ENCODE assay signal across 12 cellular contexts in the genomic region with DNA sequence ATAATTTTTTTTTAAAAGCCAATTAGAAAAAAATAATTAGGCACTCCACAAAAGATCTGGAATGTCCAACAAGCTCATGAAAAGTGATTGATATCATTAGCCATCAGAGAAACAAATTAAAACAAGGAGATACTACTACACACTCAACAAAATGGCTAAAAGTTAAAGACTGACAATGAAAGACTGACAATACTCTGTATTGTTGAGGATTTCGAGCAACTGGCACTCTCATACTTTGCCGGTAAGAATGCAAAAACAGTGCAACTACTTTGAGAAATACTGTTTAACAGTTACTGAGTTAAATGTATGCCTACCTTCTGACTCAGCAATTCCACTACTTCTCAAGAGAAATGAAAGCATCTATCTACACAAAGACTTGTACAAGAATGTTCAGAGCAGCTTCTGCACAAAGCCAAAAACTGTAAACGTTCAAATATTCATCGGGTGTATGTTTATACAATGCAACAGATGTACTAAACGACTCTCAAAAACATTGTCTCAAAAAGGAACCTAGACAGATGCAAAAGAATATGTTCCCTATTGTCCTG. TPM values are rescaled to one million over a fixed set of nuclear protein-coding genes. Genes with fewer than 3 reads are reported as not detected.
DNase-seq lines count a peak whose midpoint lies in the region; ATAC-seq and TF ChIP-seq lines count a peak whose summit lies in the region.
"Had no signal": no experiment of that assay in that cellular context is flagged by ENCODE, and none has a peak within 500 bp of the region (broad histone marks: within the 10 kb centered on the region; RNA-seq: fewer than 3 reads in every experiment).

No MANE protein-coding gene starts in this region.

- peak overlapping the region in 4 of 8 donors; percentile 12 to 73 (median 28) for H3K27ac Mint-ChIP-seq in CD8-positive, alpha-beta memory T cell
- H3K27ac Mint-ChIP-seq in neural crest cell (ENCODE audit: unreplicated experiment): no peak overlapping the region

- H3K4me1 Mint-ChIP-seq in CD8-positive, alpha-beta memory T cell: peaks cover 27 to 46% (median 42%) of the 10 kb centered on the region in 3 donors
- peaks cover 33% of the 10 kb centered on the region for H3K4me1 Mint-ChIP-seq in neural crest cell

- no peak for TF ChIP-seq POLR2A in NB4 (IDR thresholded peaks at IDR 0.05; ENCODE audit: extremely low read depth, insufficient read length)

- POLR2A ChIA-PET in CD8-positive, alpha-beta memory T cell (lab: Charles Lee): no interaction called here

- no peaks in the 10 kb centered on the region for H3K36me3 ChIP-seq in CD8-positive, alpha-beta memory T cell (ENCODE audit: insufficient read depth, low read length)
- H3K36me3 ChIP-seq: upper lobe of left lung had no signal

- peak overlapping the region; percentile 97 for H3K27ac ChIP-seq in CD8-positive, alpha-beta memory T cell (ENCODE audit: low read depth, low read length)

- no peak for DNase-seq in CD8-positive, alpha-beta memory T cell
- DNase-seq in NB4 (ENCODE audit: low read depth) (peak; percentile 15), choroid plexus epithelial cell (ENCODE audit: low read depth) (peak; percentile 74), neural crest cell (ENCODE audit: low read depth, low spot score) (no peak), middle frontal gyrus (ENCODE audit: extremely low spot score, low spot score) (no peak)
- DNase-seq in stimulated activated CD4-positive, alpha-beta T cell treated with anti-CD3 and anti-CD28 coated beads, Interleukin-4, amount 100 ng/mL, for 4 hours: no peak
- DNase-seq: HCEC 1CT; MV-4-11; stimulated activated CD4-positive, alpha-beta T cell treated with anti-CD3 and anti-CD28 coated beads, Interleukin-4, amount 100 ng/mL, for 1 hour; upper lobe of left lung had no signal

- no peak overlapping the region for H3K4me3 ChIP-seq in CD8-positive, alpha-beta memory T cell (ENCODE audit: low read length)
- H3K4me3 ChIP-seq in NB4 (ENCODE audit: low read depth, low read length): peak overlapping the region; percentile 88
- H3K4me3 ChIP-seq in choroid plexus epithelial cell (ENCODE audit: low read depth, low read length): no peak overlapping the region

- H3K9me3 ChIP-seq in CD8-positive, alpha-beta memory T cell (ENCODE audit: low read length): no peaks in the 10 kb centered on the region
- H3K9me3 ChIP-seq: upper lobe of left lung had no signal

- H3K36me3 Mint-ChIP-seq in CD8-positive, alpha-beta memory T cell: peaks cover 0 to 4% (median 0%) of the 10 kb centered on the region in 3 donors
- no peaks in the 10 kb centered on the region for H3K36me3 Mint-ChIP-seq in neural crest cell (ENCODE audit: low read depth)

- H3K27me3 ChIP-seq in CD8-positive, alpha-beta memory T cell (ENCODE audit: insufficient read depth, low read length, poor library complexity, severe bottlenecking): no peaks in the 10 kb centered on the region

- TF ChIP-seq CTCF in NB4 (IDR thresholded peaks at IDR 0.05; ENCODE audit: low read depth, low read length): no peak
- no peak for TF ChIP-seq CTCF in choroid plexus epithelial cell (conservative IDR thresholded peaks at IDR 0.05; ENCODE audit: low read depth, low read length)
- TF ChIP-seq CTCF in neural crest cell (conservative IDR thresholded peaks at IDR 0.05): no peak

- CTCF ChIA-PET in CD8-positive, alpha-beta memory T cell (lab: Charles Lee): no interaction called here

- no peaks in the 10 kb centered on the region for H3K9me3 Mint-ChIP-seq in CD8-positive, alpha-beta memory T cell
- H3K9me3 Mint-ChIP-seq in neural crest cell: no peaks in the 10 kb centered on the region

- peak overlapping the region in 3 of 7 donors; percentile 16 to 24 (median 19) for H3K4me3 Mint-ChIP-seq in CD8-positive, alpha-beta memory T cell
- H3K4me3 Mint-ChIP-seq in neural crest cell: peak overlapping the region; percentile 96

- H3K4me1 ChIP-seq in CD8-positive, alpha-beta memory T cell (ENCODE audit: insufficient read depth, low read length): peaks cover 20% of the 10 kb centered on the region

- ATAC-seq in GM21526 (IDR thresholded peaks at IDR 0.05; ENCODE audit: low FRiP score, unreplicated experiment) (no peak), GM18867 (IDR thresholded peaks at IDR 0.05; ENCODE audit: unreplicated experiment) (no peak)

- H3K27me3 Mint-ChIP-seq in CD8-positive, alpha-beta memory T cell: peaks cover 0 to 2% of the 10 kb centered on the region in 2 donors
- H3K27me3 Mint-ChIP-seq in neural crest cell (ENCODE audit: low read depth): peaks cover 3% of the 10 kb centered on the region

RNA-seq across cellular contexts. Expression of a gene that starts 1.9 kb away (rescaled TPM):
- total RNA-seq in CD8-positive, alpha-beta memory T cell: 10 to 100 TPM; 27.0 to 28.5 TPM
- 16.6 TPM for polyA plus RNA-seq in CD8-positive, alpha-beta memory T cell
- 33.8 and 34.4 TPM in 2 replicates for total RNA-seq in neural crest cell

Comparison
In these comparisons a context has a peak if more than half of its experiments do, and no peak if none do; other contexts are left out.
1. DNase-seq: peak in NB4 (single experiment) and choroid plexus epithelial cell (single experiment); none in CD8-positive, alpha-beta memory T cell (0 of 5), neural crest cell (single experiment), stimulated activated CD4-positive, alpha-beta T cell treated with anti-CD3 and anti-CD28 coated beads, Interleukin-4, amount 100 ng/mL, for 4 hours (0 of 2) and middle frontal gyrus (single experiment).